Comparison of ENCODE assay signal across 8 cellular contexts in genomic region chr7:138000081-138000701, GRCh38. TPM values are rescaled to one million over a fixed set of nuclear protein-coding genes. Genes with fewer than 3 reads are reported as not detected.
DNase-seq lines count a peak whose midpoint lies in the region; ATAC-seq and TF ChIP-seq lines count a peak whose summit lies in the region.

No MANE protein-coding gene starts in this region.

- TF ChIP-seq CTCF in Caco-2 (IDR thresholded peaks at IDR 0.05; ENCODE audit: insufficient read depth in 1 of 2, low read depth in 1 of 2, low read length in 1 of 2, severe bottlenecking in 1 of 2, unreplicated experiment in 1 of 2) (no peak), heart right ventricle (IDR thresholded peaks at IDR 0.05) (no peak), prostate gland (IDR thresholded peaks at IDR 0.05) (no peak)

- WGBS in heart right ventricle, 2 donors: 9% methylated on average over 7 of the region's 7 CpGs
- WGBS in prostate gland: 22% methylated on average over 7 of the region's 7 CpGs

- H3K27me3 Mint-ChIP-seq in Caco-2 (ENCODE audit: insufficient read depth, unreplicated experiment): no peaks in the 10 kb centered on the region
- H3K27me3 Mint-ChIP-seq in activated T-helper 2 cell treated with anti-CD3 and anti-CD28 coated beads, Interferon-gamma antibody, Interleukin-2, Interleukin-4, amounts not matched to agents 10 μg/mL and 5 μg/mL and 100 μg/mL, durations not matched to agents 14 hours and 24 hours and 36 hours (ENCODE audit: low read depth): no peaks in the 10 kb centered on the region

- intact Hi-C loops in Caco-2 (cut with micrococcal nuclease; ENCODE audit: unreplicated experiment) (no loop called here), heart right ventricle (cut with DNase I) (loop anchor here in 2 of 10 donors (5.0 to 10.0 kb wide), 2 partner anchors 78 to 345 kb away; no protein-coding TSS in a partner anchor), prostate gland (cut with DNase I) (loop anchor here (2.0 kb wide), 1 partner anchor 45 kb away; no protein-coding TSS in a partner anchor)
- intact Hi-C loops in activated T-helper 2 cell treated with anti-CD3 and anti-CD28 coated beads, Interferon-gamma antibody, Interleukin-2, Interleukin-4, amounts not matched to agents 10 μg/mL and 5 μg/mL and 100 μg/mL, durations not matched to agents 14 hours and 24 hours and 36 hours (cut with micrococcal nuclease): loop anchor here (5.0 to 10.0 kb wide), 2 partner anchors 755 to 877 kb away; no protein-coding TSS in a partner anchor

- H3K9me3 Mint-ChIP-seq in Caco-2 (ENCODE audit: unreplicated experiment): no peaks in the 10 kb centered on the region
- H3K9me3 Mint-ChIP-seq in activated T-helper 2 cell treated with anti-CD3 and anti-CD28 coated beads, Interferon-gamma antibody, Interleukin-2, Interleukin-4, amounts not matched to agents 10 μg/mL and 5 μg/mL and 100 μg/mL, durations not matched to agents 14 hours and 24 hours and 36 hours: no peaks in the 10 kb centered on the region

- BruUV-seq in Caco-2 (replicated peaks; lab: Mats Ljungman, UMichigan): no TSS peak

- H3K4me1 Mint-ChIP-seq in Caco-2 (ENCODE audit: low read depth, unreplicated experiment): peaks cover 23% of the 10 kb centered on the region
- H3K4me1 Mint-ChIP-seq in activated T-helper 2 cell treated with anti-CD3 and anti-CD28 coated beads, Interferon-gamma antibody, Interleukin-2, Interleukin-4, amounts not matched to agents 10 μg/mL and 5 μg/mL and 100 μg/mL, durations not matched to agents 14 hours and 24 hours and 36 hours (ENCODE audit: low read depth): peaks cover 51% of the 10 kb centered on the region

- H3K36me3 Mint-ChIP-seq in Caco-2 (ENCODE audit: insufficient read depth, unreplicated experiment): peaks cover 40% of the 10 kb centered on the region
- peaks cover 41% of the 10 kb centered on the region for H3K36me3 Mint-ChIP-seq in activated T-helper 2 cell treated with anti-CD3 and anti-CD28 coated beads, Interferon-gamma antibody, Interleukin-2, Interleukin-4, amounts not matched to agents 10 μg/mL and 5 μg/mL and 100 μg/mL, durations not matched to agents 14 hours and 24 hours and 36 hours (ENCODE audit: low read depth)

- H3K4me3 Mint-ChIP-seq in Caco-2 (ENCODE audit: unreplicated experiment): peak overlapping the region; percentile 93
- peak overlapping the region; percentile 96 for H3K4me3 Mint-ChIP-seq in activated T-helper 2 cell treated with anti-CD3 and anti-CD28 coated beads, Interferon-gamma antibody, Interleukin-2, Interleukin-4, amounts not matched to agents 10 μg/mL and 5 μg/mL and 100 μg/mL, durations not matched to agents 14 hours and 24 hours and 36 hours (ENCODE audit: low read depth)

- POLR2A ChIA-PET in Caco-2 (lab: Charles Lee): interaction anchor here (0.6 kb wide), 1 partner anchor 16 kb away, joined by 5 read pairs; no protein-coding TSS in a partner anchor

- DNase-seq in Caco-2: peak; percentile 60 to 65
- no peak for DNase-seq in Jurkat, Clone E6-1 (ENCODE audit: low read depth, low spot score)
- DNase-seq in activated T-helper 2 cell treated with anti-CD3 and anti-CD28 coated beads, Interferon-gamma antibody, Interleukin-2, Interleukin-4, amounts not matched to agents 10 μg/mL and 5 μg/mL and 100 μg/mL, durations not matched to agents 14 hours and 24 hours and 36 hours (ENCODE audit: low spot score): no peak
- DNase-seq in heart right ventricle: peak; percentile 23 to 78
- no peak for DNase-seq in prostate gland (ENCODE audit: low spot score)
- DNase-seq in SKM-1 (lab: John Stamatoyannopoulos, UW; ENCODE audit: unreplicated experiment): no peak
- DNase-seq in GM19238 (ENCODE audit: insufficient read length, low spot score): no peak

- CTCF ChIA-PET in Caco-2 (lab: Charles Lee): interaction anchor here (0.6 to 1.1 kb wide), 3 partner anchors 33 to 96 kb away, joined by 3 to 16 read pairs (median 3); no protein-coding TSS in a partner anchor

- no peaks in the 10 kb centered on the region for H3K27me3 ChIP-seq in Caco-2 (replicated peaks; ENCODE audit: control insufficient read depth, insufficient read depth, low read length)
- no peaks in the 10 kb centered on the region for H3K27me3 ChIP-seq in heart right ventricle
- no peaks in the 10 kb centered on the region for H3K27me3 ChIP-seq in prostate gland (replicated peaks; ENCODE audit: insufficient read depth)

- H3K36me3 ChIP-seq in Caco-2 (ENCODE audit: control insufficient read depth, insufficient read depth, low read length) (peaks cover 3% of the 10 kb centered on the region; the same call in 1 of the 2 replicates), heart right ventricle (no peaks in the 10 kb centered on the region), prostate gland (no peaks in the 10 kb centered on the region)

- H3K27ac Mint-ChIP-seq in Caco-2 (ENCODE audit: unreplicated experiment): peak overlapping the region; percentile 91
- H3K27ac Mint-ChIP-seq in activated T-helper 2 cell treated with anti-CD3 and anti-CD28 coated beads, Interferon-gamma antibody, Interleukin-2, Interleukin-4, amounts not matched to agents 10 μg/mL and 5 μg/mL and 100 μg/mL, durations not matched to agents 14 hours and 24 hours and 36 hours: peak overlapping the region; percentile 93

- H3K4me1 ChIP-seq in Caco-2: peaks cover 27% of the 10 kb centered on the region
- peaks cover 2 to 61% (median 54%) of the 10 kb centered on the region in 9 donors for H3K4me1 ChIP-seq in heart right ventricle
- no peaks in the 10 kb centered on the region for H3K4me1 ChIP-seq in prostate gland (replicated peaks)

- no peak for TF ChIP-seq POLR2A in prostate gland (IDR thresholded peaks at IDR 0.05)

- H3K9me3 ChIP-seq in Caco-2: no peaks in the 10 kb centered on the region
- no peaks in the 10 kb centered on the region for H3K9me3 ChIP-seq in heart right ventricle
- no peaks in the 10 kb centered on the region for H3K9me3 ChIP-seq in prostate gland

- ATAC-seq in heart right ventricle: peak in 6 of 8 donors; percentile 6 to 38 (median 14)
- ATAC-seq in GM21423 (IDR thresholded peaks at IDR 0.05; ENCODE audit: unreplicated experiment): no peak

- peak overlapping the region; percentile 14 to 97 (median 92) for H3K27ac ChIP-seq in heart right ventricle
- peak overlapping the region; percentile 88 to 91 for H3K27ac ChIP-seq in prostate gland

- H3K4me3 ChIP-seq in Caco-2 (ENCODE audit: low read depth, low read length) (peak overlapping the region; percentile 100), heart right ventricle (peak overlapping the region in 9 of 10 donors; percentile 66 to 99 (median 88)), prostate gland (peak overlapping the region; percentile 89 to 91)
- peak overlapping the region; percentile 93 for H3K4me3 ChIP-seq in Jurkat, Clone E6-1 (ENCODE audit: low read length)

RNA-seq across cellular contexts. Expression of gene CREB3L2, which starts 1.7 kb away (rescaled TPM):
- 106 and 123 TPM in 2 replicates for total RNA-seq in Caco-2 (2022)
- polyA plus RNA-seq in Jurkat, Clone E6-1 (2012; ENCODE audit: insufficient read depth, insufficient read length): 3.4 TPM
- 58.6 and 65.6 TPM in 2 replicates for total RNA-seq in activated T-helper 2 cell treated with anti-CD3 and anti-CD28 coated beads, Interferon-gamma antibody, Interleukin-2, Interleukin-4, amounts not matched to agents 10 μg/mL and 5 μg/mL and 100 μg/mL, durations not matched to agents 14 hours and 24 hours and 36 hours
- total RNA-seq in heart right ventricle: 10 to 100 TPM; 16.1 to 34.2 (median 23.7) TPM
- 1 to 10 TPM; 4.2 to 8.4 TPM for polyA plus RNA-seq in heart right ventricle
- total RNA-seq in prostate gland: 10 to 100 TPM; 34.1 to 42.0 TPM

Comparison
In these comparisons a context has a peak if more than half of its experiments do, and no peak if none do; other contexts are left out.
1. DNase-seq: peak in Caco-2 (2 of 2) and heart right ventricle (2 of 2); none in Jurkat, Clone E6-1 (single experiment), activated T-helper 2 cell treated with anti-CD3 and anti-CD28 coated beads, Interferon-gamma antibody, Interleukin-2, Interleukin-4, amounts not matched to agents 10 μg/mL and 5 μg/mL and 100 μg/mL, durations not matched to agents 14 hours and 24 hours and 36 hours (single experiment), prostate gland (single experiment), SKM-1 (single experiment) and GM19238 (single experiment).
2. Peak in every context shown above with its lines, with median percentiles within 50 percentile points of each other: H3K4me3 ChIP-seq.